8 cellular contexts compared by ENCODE assay signal in the genomic region with DNA sequence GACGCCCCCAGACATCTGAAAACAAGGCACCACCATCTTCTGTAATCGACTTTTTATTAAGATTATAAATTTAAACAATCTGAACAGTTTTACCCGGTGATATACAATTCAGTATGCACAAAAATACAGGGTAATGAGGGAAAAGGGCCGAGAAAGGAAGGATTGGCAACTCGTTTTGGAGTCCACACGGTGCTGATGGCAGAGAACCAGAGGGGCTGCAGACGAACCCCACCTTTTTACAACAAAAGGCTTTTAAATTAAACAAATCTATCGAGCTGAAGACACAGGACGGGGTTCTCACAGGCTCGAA. TPM values are rescaled to one million over a fixed set of nuclear protein-coding genes. Genes with fewer than 3 reads are reported as not detected.
DNase-seq lines count a peak whose midpoint lies in the region; ATAC-seq and TF ChIP-seq lines count a peak whose summit lies in the region.

No MANE protein-coding gene starts in this region.

- H3K4me1 ChIP-seq in GM23338 (ENCODE audit: insufficient read depth) (peaks cover 6% of the 10 kb centered on the region; the same call in 1 of the 2 replicates), gastroesophageal sphincter (peaks cover 2 to 45% (median 21%) of the 10 kb centered on the region in 3 donors), skeletal muscle tissue (ENCODE audit: control insufficient read depth in 3 of 3, insufficient read depth in 3 of 3, low read length in 3 of 3) (peaks cover 22 to 51% (median 28%) of the 10 kb centered on the region in 3 donors)

- H3K9me3 ChIP-seq in gastroesophageal sphincter = no peaks in the 10 kb centered on the region
- no peaks in the 10 kb centered on the region for H3K9me3 ChIP-seq in skeletal muscle tissue (ENCODE audit: control insufficient read depth in 3 of 3, low read length in 3 of 3)

- TF ChIP-seq POLR2A in gastroesophageal sphincter (IDR thresholded peaks at IDR 0.05) = no peak

- peak overlapping the region; percentile 75 for H3K4me3 Mint-ChIP-seq in GM23338
- peak overlapping the region; percentile 83 for H3K4me3 Mint-ChIP-seq in WTC11

- H3K27ac Mint-ChIP-seq in GM23338 = no peak overlapping the region
- peak overlapping the region; percentile 45 for H3K27ac Mint-ChIP-seq in WTC11

- H3K27me3 Mint-ChIP-seq in GM23338 (ENCODE audit: insufficient read depth, low read depth, poor library complexity) (peaks cover 72% of the 10 kb centered on the region), WTC11 (ENCODE audit: low read depth) (peaks cover 80% of the 10 kb centered on the region)

- H3K4me3 ChIP-seq in GM23338 (peak overlapping the region; percentile 84), gastroesophageal sphincter (peak overlapping the region; percentile 92 to 95), skeletal muscle tissue (ENCODE audit: low read length in 3 of 3) (peak overlapping the region; percentile 68 to 78 (median 77))

- POLR2A ChIA-PET in WTC11 (lab: Charles Lee) = interaction anchor here (0.8 to 3.4 kb wide), 4 partner anchors 8 to 320 kb away, joined by 3 to 16 read pairs (median 5); no protein-coding TSS in a partner anchor

- H3K36me3 Mint-ChIP-seq in GM23338 (ENCODE audit: low read depth) (no peaks in the 10 kb centered on the region), WTC11 (no peaks in the 10 kb centered on the region)

- H3K9me3 Mint-ChIP-seq in GM23338 = no peaks in the 10 kb centered on the region; the same call in 2 of the 3 replicates
- H3K9me3 Mint-ChIP-seq in WTC11 = no peaks in the 10 kb centered on the region

- CTCF ChIA-PET in WTC11 (lab: Charles Lee) = interaction anchor here (0.8 to 18.6 kb wide), 23 partner anchors 9 to 449 kb away, joined by 3 to 345 read pairs (median 9); partner anchors contain the start of genes C9orf50, ENDOG and NTMT1

- H3K79me2 ChIP-seq in GM23338 (replicated peaks; ENCODE audit: insufficient read depth) = no peaks in the 10 kb centered on the region

- H3K9me2 ChIP-seq in GM23338 (ENCODE audit: insufficient read depth) = no peaks in the 10 kb centered on the region

- WGBS in gastroesophageal sphincter (ENCODE audit: low coverage in 1 of 2), 2 donors = 0 to 1% methylated on average over 9 of the region's 10 CpGs

- peaks cover 93% of the 10 kb centered on the region for H3K27me3 ChIP-seq in GM23338 (ENCODE audit: insufficient read depth)
- H3K27me3 ChIP-seq in gastroesophageal sphincter = no peaks in the 10 kb centered on the region
- peaks cover 0 to 8% (median 3%) of the 10 kb centered on the region in 3 donors for H3K27me3 ChIP-seq in skeletal muscle tissue (ENCODE audit: control insufficient read depth in 3 of 3, insufficient read depth in 3 of 3, low read length in 3 of 3)

- peak overlapping the region; percentile 84 for H2AFZ ChIP-seq in GM23338

- peak overlapping the region; percentile 70 to 86 (median 81) for H3K9ac ChIP-seq in skeletal muscle tissue (ENCODE audit: low read depth in 1 of 3, low read length in 3 of 3)

- TF ChIP-seq CTCF in GM23338 (conservative IDR thresholded peaks at IDR 0.05; ENCODE audit: low read depth in 2 of 2) (no peak), WTC11 (IDR thresholded peaks at IDR 0.05) (no peak), gastroesophageal sphincter (IDR thresholded peaks at IDR 0.05) (no peak)

- ATAC-seq in GM23338 (no peak), WTC11 (no peak), gastroesophageal sphincter (no peak)

- H3K4me2 ChIP-seq in GM23338 = peak overlapping the region; percentile 97

- H3F3A ChIP-seq in GM23338 (replicated peaks; ENCODE audit: low read depth) = peaks cover 13% of the 10 kb centered on the region

- DNase-seq in GM23338 (ENCODE audit: low spot score) (no peak), WTC11 (ENCODE audit: low spot score) (no peak), NOMO-1 treated with dmso at 0.1 percent for 144 hours (lab: John Stamatoyannopoulos, UW; ENCODE audit: unreplicated experiment) (no peak), LoVo (ENCODE audit: low spot score) (no peak), NCI-H1694 (lab: John Stamatoyannopoulos, UW) (no peak)
- DNase-seq in stimulated activated naive CD4-positive, alpha-beta T cell (lab: John Stamatoyannopoulos, UW) = no peak

- H3K4me1 Mint-ChIP-seq in GM23338 = peaks cover 16% of the 10 kb centered on the region
- peaks cover 15% of the 10 kb centered on the region for H3K4me1 Mint-ChIP-seq in WTC11

- H3K36me3 ChIP-seq in GM23338 (ENCODE audit: insufficient read depth) (no peaks in the 10 kb centered on the region), gastroesophageal sphincter (no peaks in the 10 kb centered on the region), skeletal muscle tissue (ENCODE audit: control insufficient read depth in 3 of 3, insufficient read depth in 3 of 3, low read length in 3 of 3) (no peaks in the 10 kb centered on the region)

- TF ChIP-seq EP300 in gastroesophageal sphincter (IDR thresholded peaks at IDR 0.05) = no peak

- peaks cover 13% of the 10 kb centered on the region; the same call in 1 of the 2 replicates for H4K20me1 ChIP-seq in GM23338 (replicated peaks; ENCODE audit: insufficient read depth)

- H3K27ac ChIP-seq in GM23338 (ENCODE audit: low read depth) = no peak overlapping the region
- H3K27ac ChIP-seq in gastroesophageal sphincter = peak overlapping the region; percentile 93 to 100 (median 98)
- H3K27ac ChIP-seq in skeletal muscle tissue (ENCODE audit: low read depth, low read length) = peak overlapping the region; percentile 93

TF ChIP-seq in GM23338, 12 proteins besides CTCF, POLR2A, EP300 and RAD21 (continues in another document):
- TF ChIP-seq CREB1 (CRISPR knock-in tag; IDR thresholded peaks at IDR 0.05; ENCODE audit: low read depth) (no peak), EZH2 (IDR thresholded peaks at IDR 0.05; ENCODE audit: low read depth, unreplicated experiment) (no peak), POLR2AphosphoS5 (IDR thresholded peaks at IDR 0.05; ENCODE audit: low read depth) (no peak), JUNB (IDR thresholded peaks at IDR 0.05; ENCODE audit: unreplicated experiment) (no peak), REST (IDR thresholded peaks at IDR 0.05; ENCODE audit: unreplicated experiment) (no peak), EZH2phosphoT487 (IDR thresholded peaks at IDR 0.05; ENCODE audit: unreplicated experiment) (no peak)

TF ChIP-seq in WTC11, 78 proteins besides CTCF, POLR2A, EP300 and RAD21:
- TF ChIP-seq ELF4 (CRISPR knock-in tag; IDR thresholded peaks at IDR 0.05; ENCODE audit: low read depth) (no peak), RORB (CRISPR knock-in tag; IDR thresholded peaks at IDR 0.05) (no peak), ZNF263 (CRISPR knock-in tag; IDR thresholded peaks at IDR 0.05; ENCODE audit: low read depth) (no peak), SOX15 (CRISPR knock-in tag; IDR thresholded peaks at IDR 0.05) (no peak), ZNF416 (CRISPR knock-in tag; IDR thresholded peaks at IDR 0.05) (no peak), IRF2 (CRISPR knock-in tag; IDR thresholded peaks at IDR 0.05; ENCODE audit: borderline replicate concordance, low read depth) (no peak), STAT6 (CRISPR knock-in tag; conservative IDR thresholded peaks at IDR 0.05; ENCODE audit: low read depth) (no peak), ZNF423 (CRISPR knock-in tag; IDR thresholded peaks at IDR 0.05) (no peak), TEAD1 (CRISPR knock-in tag; IDR thresholded peaks at IDR 0.05) (no peak), FOXP1 (CRISPR knock-in tag; IDR thresholded peaks at IDR 0.05; ENCODE audit: borderline replicate concordance) (no peak), ESRRA (CRISPR knock-in tag; IDR thresholded peaks at IDR 0.05; ENCODE audit: borderline replicate concordance) (no peak)
- TF ChIP-seq, protein P1, sequence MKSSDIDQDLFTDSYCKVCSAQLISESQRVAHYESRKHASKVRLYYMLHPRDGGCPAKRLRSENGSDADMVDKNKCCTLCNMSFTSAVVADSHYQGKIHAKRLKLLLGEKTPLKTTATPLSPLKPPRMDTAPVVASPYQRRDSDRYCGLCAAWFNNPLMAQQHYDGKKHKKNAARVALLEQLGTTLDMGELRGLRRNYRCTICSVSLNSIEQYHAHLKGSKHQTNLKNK (CRISPR knock-in tag; IDR thresholded peaks at IDR 0.05) = no peak

RNA-seq across cellular contexts. Expression of gene IER5L, which starts 2.6 kb away (rescaled TPM):
- 0.90 and 1.2 TPM in 2 replicates for total RNA-seq in GM23338 (2014; rRNA removed; shearing (Covaris generic))
- polyA plus RNA-seq in GM23338 (2016; fragmentation: Nextera tagmentation; extraction: Ambion mirVana) = 0.19 and 0.24 TPM in 2 replicates
- 4.6 to 5.9 TPM (median 5.1 TPM) in 3 replicates for total RNA-seq in WTC11 (2021)
- 10 to 100 TPM in 2 of 4 donors, 1 to 10 TPM in 2; 7.4 to 14.3 (median 10.4) TPM for total RNA-seq in gastroesophageal sphincter
- total RNA-seq in skeletal muscle tissue = 16.7 TPM
